Comparison of ENCODE assay signal across 1 cellular context in genomic region chr7:7968544-7969305, GRCh38.
TF ChIP-seq lines count a peak whose summit lies in the region.

TSS of gene GLCCI1 (plus strand) at chr7:7968796. CDS start at chr7:7969351, 555 bp downstream.

TF ChIP-seq in K562, 482 proteins besides CTCF, POLR2A, EP300 and RAD21 (continued from another document and continues in another):
- TF ChIP-seq RERE (CRISPR knock-in tag; IDR thresholded peaks at IDR 0.05; ENCODE audit: borderline replicate concordance) (no peak), PHF8 (IDR thresholded peaks at IDR 0.05; ENCODE audit: borderline replicate concordance, low read length) (peak; percentile 90; the same call in 1 of the 2 replicates), ARNT (IDR thresholded peaks at IDR 0.05) (no peak), HNRNPH1 (optimal IDR thresholded peaks at IDR 0.05; ENCODE audit: low read depth, low read length) (no peak), JUND (IDR thresholded peaks at IDR 0.05; ENCODE audit: borderline replicate concordance, low read depth, low read length) (peak; percentile 22; the same call in 1 of the 2 replicates), JUND (tag; IDR thresholded peaks at IDR 0.05; ENCODE audit: borderline replicate concordance, low read depth, low read length) (no peak), NR4A1 (CRISPR knock-in tag; IDR thresholded peaks at IDR 0.05) (peak; percentile 41; the same call in 1 of the 2 replicates), NR4A1 (tag; IDR thresholded peaks at IDR 0.05) (no peak), FOXJ3 (CRISPR knock-in tag; IDR thresholded peaks at IDR 0.05) (no peak), ETS2 (tag; IDR thresholded peaks at IDR 0.05; ENCODE audit: borderline replicate concordance, poor library complexity, severe bottlenecking) (no peak), ZNF12 (CRISPR knock-in tag; IDR thresholded peaks at IDR 0.05) (no peak), HDAC1 (IDR thresholded peaks at IDR 0.05) (peak in 1 of 2 experiments; percentile 59; a peak in 2 of 4 replicates), PHB (CRISPR knock-in tag; IDR thresholded peaks at IDR 0.05) (peak; percentile 36; the same call in 1 of the 2 replicates), YY1 (IDR thresholded peaks at IDR 0.05; ENCODE audit: borderline replicate concordance in 1 of 3, control insufficient read depth in 1 of 3, extremely low read depth in 1 of 3, insufficient read depth in 3 of 3, insufficient read length in 1 of 3, insufficient replicate concordance in 2 of 3, low read depth in 1 of 3, low read length in 2 of 3) (peak in 2 of 3 experiments; percentile 7 to 10), ZBTB9 (CRISPR knock-in tag; IDR thresholded peaks at IDR 0.05) (0 out of 2 replicates have a peak, but pooled peaks have one; percentile 27), ZNF253 (CRISPR knock-in tag; conservative IDR thresholded peaks at IDR 0.05) (no peak), ETV6 (IDR thresholded peaks at IDR 0.05; ENCODE audit: borderline replicate concordance in 1 of 2, low read depth in 2 of 2, low read length in 1 of 2) (no peak), ETV6 (CRISPR knock-in tag; IDR thresholded peaks at IDR 0.05; ENCODE audit: borderline replicate concordance) (no peak; the same call in 1 of the 2 replicates), ZKSCAN3 (CRISPR knock-in tag; IDR thresholded peaks at IDR 0.05) (no peak), DEAF1 (CRISPR knock-in tag; IDR thresholded peaks at IDR 0.05) (no peak), LARP7 (IDR thresholded peaks at IDR 0.05) (no peak), FOXM1 (IDR thresholded peaks at IDR 0.05; ENCODE audit: low read depth) (no peak), FOXM1 (CRISPR knock-in tag; IDR thresholded peaks at IDR 0.05; ENCODE audit: low read depth) (peak; percentile 30; the same call in 1 of the 2 replicates), LEF1 (IDR thresholded peaks at IDR 0.05) (no peak), MAZ (CRISPR knock-in tag; conservative IDR thresholded peaks at IDR 0.05 in 1 of 2, IDR thresholded peaks at IDR 0.05 in 1 of 2) (peak; percentile 85 to 98), CBX3 (IDR thresholded peaks at IDR 0.05; ENCODE audit: borderline replicate concordance in 1 of 2, low read length in 2 of 2) (peak in 1 of 2 experiments; percentile 8; a peak in 1 of 3 replicates), ZFP1 (CRISPR knock-in tag; IDR thresholded peaks at IDR 0.05) (no peak), PKNOX1 (IDR thresholded peaks at IDR 0.05) (peak; percentile 99), FOXJ2 (tag; IDR thresholded peaks at IDR 0.05) (peak; percentile 77), GTF2A2 (tag; IDR thresholded peaks at IDR 0.05) (no peak), ZBTB26 (CRISPR knock-in tag; IDR thresholded peaks at IDR 0.05) (no peak), PHTF2 (CRISPR knock-in tag; IDR thresholded peaks at IDR 0.05) (no peak), KAT7 (CRISPR knock-in tag; IDR thresholded peaks at IDR 0.05; ENCODE audit: borderline replicate concordance) (peak; percentile 63; the same call in 1 of the 2 replicates), HLTF (IDR thresholded peaks at IDR 0.05) (0 out of 2 replicates have a peak, but pooled peaks have one; percentile 13), ZSCAN32 (CRISPR knock-in tag; IDR thresholded peaks at IDR 0.05) (peak; percentile 32; the same call in 1 of the 2 replicates), ZNF507 (tag; conservative IDR thresholded peaks at IDR 0.05) (no peak), ZNF316 (IDR thresholded peaks at IDR 0.05) (peak; percentile 32; the same call in 1 of the 2 replicates), ZC3H11A (IDR thresholded peaks at IDR 0.05; ENCODE audit: low read depth, low read length) (no peak), EP400 (IDR thresholded peaks at IDR 0.05) (peak; percentile 69; the same call in 1 of the 2 replicates), ZNF280A (IDR thresholded peaks at IDR 0.05; ENCODE audit: low read depth, partially characterized antibody) (no peak)
- TF ChIP-seq, protein P1, sequence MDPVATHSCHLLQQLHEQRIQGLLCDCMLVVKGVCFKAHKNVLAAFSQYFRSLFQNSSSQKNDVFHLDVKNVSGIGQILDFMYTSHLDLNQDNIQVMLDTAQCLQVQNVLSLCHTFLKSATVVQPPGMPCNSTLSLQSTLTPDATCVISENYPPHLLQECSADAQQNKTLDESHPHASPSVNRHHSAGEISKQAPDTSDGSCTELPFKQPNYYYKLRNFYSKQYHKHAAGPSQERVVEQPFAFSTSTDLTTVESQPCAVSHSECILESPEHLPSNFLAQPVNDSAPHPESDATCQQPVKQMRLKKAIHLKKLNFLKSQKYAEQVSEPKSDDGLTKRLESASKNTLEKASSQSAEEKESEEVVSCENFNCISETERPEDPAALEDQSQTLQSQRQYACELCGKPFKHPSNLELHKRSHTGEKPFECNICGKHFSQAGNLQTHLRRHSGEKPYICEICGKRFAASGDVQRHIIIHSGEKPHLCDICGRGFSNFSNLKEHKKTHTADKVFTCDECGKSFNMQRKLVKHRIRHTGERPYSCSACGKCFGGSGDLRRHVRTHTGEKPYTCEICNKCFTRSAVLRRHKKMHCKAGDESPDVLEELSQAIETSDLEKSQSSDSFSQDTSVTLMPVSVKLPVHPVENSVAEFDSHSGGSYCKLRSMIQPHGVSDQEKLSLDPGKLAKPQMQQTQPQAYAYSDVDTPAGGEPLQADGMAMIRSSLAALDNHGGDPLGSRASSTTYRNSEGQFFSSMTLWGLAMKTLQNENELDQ (CRISPR knock-in tag; IDR thresholded peaks at IDR 0.05; ENCODE audit: borderline replicate concordance): no peak
- TF ChIP-seq, protein P2, sequence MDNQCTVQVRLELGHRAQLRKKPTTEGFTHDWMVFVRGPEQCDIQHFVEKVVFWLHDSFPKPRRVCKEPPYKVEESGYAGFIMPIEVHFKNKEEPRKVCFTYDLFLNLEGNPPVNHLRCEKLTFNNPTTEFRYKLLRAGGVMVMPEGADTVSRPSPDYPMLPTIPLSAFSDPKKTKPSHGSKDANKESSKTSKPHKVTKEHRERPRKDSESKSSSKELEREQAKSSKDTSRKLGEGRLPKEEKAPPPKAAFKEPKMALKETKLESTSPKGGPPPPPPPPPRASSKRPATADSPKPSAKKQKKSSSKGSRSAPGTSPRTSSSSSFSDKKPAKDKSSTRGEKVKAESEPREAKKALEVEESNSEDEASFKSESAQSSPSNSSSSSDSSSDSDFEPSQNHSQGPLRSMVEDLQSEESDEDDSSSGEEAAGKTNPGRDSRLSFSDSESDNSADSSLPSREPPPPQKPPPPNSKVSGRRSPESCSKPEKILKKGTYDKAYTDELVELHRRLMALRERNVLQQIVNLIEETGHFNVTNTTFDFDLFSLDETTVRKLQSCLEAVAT (IDR thresholded peaks at IDR 0.05): peak in 1 of 2 experiments; percentile 79; a peak in 1 of 4 replicates
- TF ChIP-seq, protein P3, sequence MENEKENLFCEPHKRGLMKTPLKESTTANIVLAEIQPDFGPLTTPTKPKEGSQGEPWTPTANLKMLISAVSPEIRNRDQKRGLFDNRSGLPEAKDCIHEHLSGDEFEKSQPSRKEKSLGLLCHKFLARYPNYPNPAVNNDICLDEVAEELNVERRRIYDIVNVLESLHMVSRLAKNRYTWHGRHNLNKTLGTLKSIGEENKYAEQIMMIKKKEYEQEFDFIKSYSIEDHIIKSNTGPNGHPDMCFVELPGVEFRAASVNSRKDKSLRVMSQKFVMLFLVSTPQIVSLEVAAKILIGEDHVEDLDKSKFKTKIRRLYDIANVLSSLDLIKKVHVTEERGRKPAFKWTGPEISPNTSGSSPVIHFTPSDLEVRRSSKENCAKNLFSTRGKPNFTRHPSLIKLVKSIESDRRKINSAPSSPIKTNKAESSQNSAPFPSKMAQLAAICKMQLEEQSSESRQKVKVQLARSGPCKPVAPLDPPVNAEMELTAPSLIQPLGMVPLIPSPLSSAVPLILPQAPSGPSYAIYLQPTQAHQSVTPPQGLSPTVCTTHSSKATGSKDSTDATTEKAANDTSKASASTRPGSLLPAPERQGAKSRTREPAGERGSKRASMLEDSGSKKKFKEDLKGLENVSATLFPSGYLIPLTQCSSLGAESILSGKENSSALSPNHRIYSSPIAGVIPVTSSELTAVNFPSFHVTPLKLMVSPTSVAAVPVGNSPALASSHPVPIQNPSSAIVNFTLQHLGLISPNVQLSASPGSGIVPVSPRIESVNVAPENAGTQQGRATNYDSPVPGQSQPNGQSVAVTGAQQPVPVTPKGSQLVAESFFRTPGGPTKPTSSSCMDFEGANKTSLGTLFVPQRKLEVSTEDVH (IDR thresholded peaks at IDR 0.05; ENCODE audit: low read depth, partially characterized antibody): no peak
